22 cellular contexts compared by ENCODE assay signal in the genomic region with DNA sequence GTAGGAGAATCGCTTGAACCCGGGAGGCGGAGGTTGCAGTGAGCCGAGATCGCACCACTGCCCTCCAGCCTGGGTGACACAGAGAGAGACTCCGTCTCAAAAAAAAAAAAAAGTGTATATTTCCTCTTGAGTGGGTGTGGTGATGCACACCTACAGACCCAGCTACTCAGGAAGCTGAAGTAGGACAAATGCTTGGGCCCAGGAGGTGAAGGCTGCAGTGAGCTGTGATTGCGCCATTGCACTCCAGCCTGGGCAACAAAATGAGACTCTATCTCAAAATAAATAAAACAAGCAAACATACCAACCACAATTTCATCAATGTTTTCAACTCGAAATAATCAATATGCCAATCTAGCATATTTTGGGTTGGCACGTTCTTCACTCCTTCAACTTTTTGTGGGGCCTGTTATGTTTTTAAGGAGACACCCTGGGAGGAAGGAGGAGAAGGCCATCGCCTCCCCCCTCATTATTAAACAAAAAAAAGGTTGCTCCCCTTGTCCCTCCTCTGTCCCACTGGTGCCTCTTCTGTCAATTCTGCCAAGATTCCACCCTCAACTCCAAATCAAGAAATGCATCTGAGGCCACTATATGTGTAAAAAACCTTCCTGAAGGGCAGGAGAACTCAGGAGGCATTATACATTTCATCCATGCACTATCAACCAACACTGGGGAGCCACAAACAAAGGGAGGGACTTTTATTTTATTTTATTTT. TPM values are rescaled to one million over a fixed set of nuclear protein-coding genes. Genes with fewer than 3 reads are reported as not detected.
A peak's percentile ranks its signal among the peaks of the same experiment; 100 is the strongest.
DNase-seq lines count a peak whose midpoint lies in the region; ATAC-seq, FAIRE-seq and TF ChIP-seq lines count a peak whose summit lies in the region.
"Had no signal": no experiment of that assay in that cellular context is flagged by ENCODE, and none has a peak within 500 bp of the region (broad histone marks: within the 10 kb centered on the region; RNA-seq: fewer than 3 reads in every experiment).

No MANE protein-coding gene starts in this region.

- no peak for DNase-seq in activated naive CD8-positive, alpha-beta T cell treated with anti-CD3 and anti-CD28 coated beads, Interleukin-2, amount 50 U/mL, for 24 hours
- peak; percentile 1 for DNase-seq in T-helper 22 cell (ENCODE audit: low read depth)
- DNase-seq in HepG2 (ENCODE audit: low spot score): no peak
- no peak for DNase-seq in suprapubic skin (ENCODE audit: low spot score in 2 of 2)
- DNase-seq in DMS79 treated with DMSO at 0.1 percent for 48 hours (lab: John Stamatoyannopoulos, UW): no peak
- DNase-seq: amygdala, caudate nucleus, dorsolateral prefrontal cortex, GOT3, hippocampal formation, KG1, NCI-H1694 treated with DMSO at 0.1 percent for 48 hours, SHP77 had no signal

- no TSS peak for BruUV-seq in HepG2 (replicated peaks; lab: Mats Ljungman, UMichigan)

- peak overlapping the region; percentile 58 for H3K27ac Mint-ChIP-seq in activated naive CD8-positive, alpha-beta T cell
- no peak overlapping the region for H3K27ac Mint-ChIP-seq in activated naive CD8-positive, alpha-beta T cell treated with anti-CD3 and anti-CD28 coated beads, Interleukin-2, amount 50 U/mL, for 24 hours

- FAIRE-seq in HepG2 (lab: Jason Lieb, UNC): no peak
- FAIRE-seq: GM12892, islet of Langerhans had no signal

- H3K9me3 ChIP-seq in HepG2 (ENCODE audit: low read length): no peaks in the 10 kb centered on the region
- H3K9me3 ChIP-seq in thymus (ENCODE audit: control insufficient read depth): no peaks in the 10 kb centered on the region
- H3K9me3 ChIP-seq in suprapubic skin: no peaks in the 10 kb centered on the region

- WGBS in HepG2 (ENCODE audit: low lambda C conversion rate): 67% methylated on average over 10 of the region's 10 CpGs
- WGBS in thymus: 90% methylated on average over 10 of the region's 10 CpGs
- 93% methylated on average over 10 of the region's 10 CpGs for WGBS in suprapubic skin

- TF ChIP-seq CTCF in HepG2 (CRISPR knock-in tag; IDR thresholded peaks at IDR 0.05): no peak
- no peak for TF ChIP-seq CTCF in suprapubic skin (IDR thresholded peaks at IDR 0.05)

- no peak for TF ChIP-seq RAD21 in HepG2 (CRISPR knock-in tag; IDR thresholded peaks at IDR 0.05)

- H2AFZ ChIP-seq in HepG2 (ENCODE audit: low read length): no peak overlapping the region

- H3K27me3 Mint-ChIP-seq in activated naive CD8-positive, alpha-beta T cell: no peaks in the 10 kb centered on the region
- H3K27me3 Mint-ChIP-seq in activated naive CD8-positive, alpha-beta T cell treated with anti-CD3 and anti-CD28 coated beads, Interleukin-2, amount 50 U/mL, for 24 hours: no peaks in the 10 kb centered on the region

- ATAC-seq in activated naive CD8-positive, alpha-beta T cell treated with anti-CD3 and anti-CD28 coated beads, Interleukin-2, amount 50 U/mL, for 24 hours: no peak
- ATAC-seq in HepG2 (no peak), HG03439 (IDR thresholded peaks at IDR 0.05; ENCODE audit: unreplicated experiment) (no peak)
- ATAC-seq: sciatic nerve had no signal

- peak overlapping the region; percentile 20 for H3K4me3 Mint-ChIP-seq in activated naive CD8-positive, alpha-beta T cell
- no peak overlapping the region for H3K4me3 Mint-ChIP-seq in activated naive CD8-positive, alpha-beta T cell treated with anti-CD3 and anti-CD28 coated beads, Interleukin-2, amount 50 U/mL, for 24 hours
- H3K4me3 Mint-ChIP-seq: CD14-positive monocyte had no signal

- H3K36me3 ChIP-seq in HepG2 (replicated peaks in 1 of 2; ENCODE audit: control insufficient read depth in 1 of 2, insufficient read depth in 2 of 2, low read length in 2 of 2): no peaks in the 10 kb centered on the region
- no peaks in the 10 kb centered on the region for H3K36me3 ChIP-seq in thymus (ENCODE audit: control insufficient read depth, insufficient read depth)
- H3K36me3 ChIP-seq in suprapubic skin: no peaks in the 10 kb centered on the region

- no peak overlapping the region for H3K4me3 ChIP-seq in HepG2 (replicated peaks in 1 of 3; ENCODE audit: insufficient read depth in 1 of 3, low read depth in 2 of 3, low read length in 3 of 3)
- H3K4me3 ChIP-seq in thymus (ENCODE audit: low read length): no peak overlapping the region
- no peak overlapping the region for H3K4me3 ChIP-seq in suprapubic skin
- H3K4me3 ChIP-seq: dorsolateral prefrontal cortex, lung had no signal

- no peak overlapping the region for H3K9ac ChIP-seq in HepG2 (ENCODE audit: insufficient read depth, low read depth, low read length)

- H4K20me1 ChIP-seq in HepG2 (ENCODE audit: insufficient read depth, low read length): no peaks in the 10 kb centered on the region

- POLR2A ChIA-PET in HepG2 (lab: Yijun Ruan, JAX): interaction anchor here (0.8 kb wide), 1 partner anchor 48 kb away, joined by 3 read pairs; no protein-coding TSS in a partner anchor

- peaks cover 49% of the 10 kb centered on the region for H3K4me1 Mint-ChIP-seq in activated naive CD8-positive, alpha-beta T cell (ENCODE audit: low read depth)
- peaks cover 36% of the 10 kb centered on the region for H3K4me1 Mint-ChIP-seq in activated naive CD8-positive, alpha-beta T cell treated with anti-CD3 and anti-CD28 coated beads, Interleukin-2, amount 50 U/mL, for 24 hours

- no peaks in the 10 kb centered on the region for H3K9me3 Mint-ChIP-seq in activated naive CD8-positive, alpha-beta T cell (ENCODE audit: low read depth)
- H3K9me3 Mint-ChIP-seq in activated naive CD8-positive, alpha-beta T cell treated with anti-CD3 and anti-CD28 coated beads, Interleukin-2, amount 50 U/mL, for 24 hours: no peaks in the 10 kb centered on the region

- in situ Hi-C loops in HepG2 (cut with HindIII; ENCODE audit: extremely low pct_ligation_motif_present, low pct_unique_long_range_greater_than_20kb): no loop called here

- CTCF ChIA-PET in HepG2 (lab: Yijun Ruan, JAX; ENCODE audit: low intra/inter-chr PET ratio, low total read pairs): no interaction called here

- TF ChIP-seq POLR2A in HepG2 (IDR thresholded peaks at IDR 0.05; ENCODE audit: insufficient read depth in 1 of 2, low read depth in 2 of 2, low read length in 2 of 2): no peak
- no peak for TF ChIP-seq POLR2A in suprapubic skin (IDR thresholded peaks at IDR 0.05)

- H3K4me2 ChIP-seq in HepG2 (ENCODE audit: low read depth, low read length): no peak overlapping the region

- H3K79me2 ChIP-seq in HepG2 (ENCODE audit: insufficient read depth, low read length): no peaks in the 10 kb centered on the region

- TF ChIP-seq EP300 in HepG2 (IDR thresholded peaks at IDR 0.05; ENCODE audit: low read depth in 2 of 2, low read length in 2 of 2) (peak in 1 of 2 experiments; percentile 24; a peak in 1 of 4 replicates), HepG2 (CRISPR knock-in tag; IDR thresholded peaks at IDR 0.05; ENCODE audit: borderline replicate concordance) (no peak), suprapubic skin (IDR thresholded peaks at IDR 0.05) (no peak)

- peaks cover 4% of the 10 kb centered on the region for H3K36me3 Mint-ChIP-seq in activated naive CD8-positive, alpha-beta T cell
- H3K36me3 Mint-ChIP-seq in activated naive CD8-positive, alpha-beta T cell treated with anti-CD3 and anti-CD28 coated beads, Interleukin-2, amount 50 U/mL, for 24 hours (ENCODE audit: low read depth): no peaks in the 10 kb centered on the region
- H3K36me3 Mint-ChIP-seq: CD14-positive monocyte had no signal

- intact Hi-C loops in HepG2 (cut with micrococcal nuclease; ENCODE audit: unreplicated experiment): no loop called here

- H3K27ac ChIP-seq in HepG2 (ENCODE audit: extremely low read length, insufficient read depth, low read length) (no peak overlapping the region), thymus (ENCODE audit: low read depth) (peak overlapping the region; percentile 25), suprapubic skin (no peak overlapping the region)
- H3K27ac ChIP-seq: dorsolateral prefrontal cortex, epithelial cell of prostate had no signal

- peaks cover 88% of the 10 kb centered on the region for H3K4me1 ChIP-seq in HepG2 (ENCODE audit: insufficient read depth, low read length)
- H3K4me1 ChIP-seq in thymus (ENCODE audit: control insufficient read depth, insufficient read depth, low read length): peaks cover 10% of the 10 kb centered on the region
- H3K4me1 ChIP-seq in suprapubic skin: peaks cover 3% of the 10 kb centered on the region

- H3K27me3 ChIP-seq in HepG2 (ENCODE audit: control insufficient read depth in 1 of 2, insufficient read depth in 2 of 2, low read length in 2 of 2): no peaks in the 10 kb centered on the region
- no peaks in the 10 kb centered on the region for H3K27me3 ChIP-seq in thymus (ENCODE audit: control insufficient read depth, insufficient read depth)
- no peaks in the 10 kb centered on the region for H3K27me3 ChIP-seq in suprapubic skin
- H3K27me3 ChIP-seq: dorsolateral prefrontal cortex had no signal

RNA-seq across cellular contexts. Expression of gene ATF7IP2, which starts 52.4 kb away (rescaled TPM):
- total RNA-seq in HepG2 (2016; rRNA removed; fragmentation: Illumina TruSeq; extraction: Trizol) (98.1 and 117 TPM in 2 replicates), suprapubic skin (10 to 100 TPM in 2 of 4 donors, 1 to 10 TPM in 2; 2.8 to 22.6 (median 10.1) TPM)
- total RNA-seq in HepG2 (2016; cell fraction: cytosol; rRNA removed; fragmentation: Illumina TruSeq; extraction: Trizol; ENCODE audit: low read depth): 101 and 109 TPM in 2 replicates
- 106 and 115 TPM in 2 replicates for total RNA-seq in HepG2 (2016; cell fraction: insoluble cytoplasmic fraction; rRNA removed; fragmentation: Illumina TruSeq; extraction: Trizol)
- 107 and 129 TPM in 2 replicates for total RNA-seq in HepG2 (2016; cell fraction: membrane; rRNA removed; fragmentation: Illumina TruSeq; extraction: Trizol)
- total RNA-seq in HepG2 (2016; cell fraction: nucleus; rRNA removed; fragmentation: Illumina TruSeq; extraction: Trizol): 161 and 171 TPM in 2 replicates
- polyA plus RNA-seq in HepG2 (2011; rRNA removed) (128 and 217 TPM in 2 replicates), thymus (73.8 TPM)
- 62.4 and 72.6 TPM in 2 replicates for polyA plus RNA-seq in HepG2 (2011; cell fraction: cytosol; rRNA removed)
- polyA plus RNA-seq in HepG2 (2011; cell fraction: nucleus; rRNA removed): 208 and 219 TPM in 2 replicates
- 35.1 and 53.6 TPM in 2 replicates for polyA plus RNA-seq in HepG2 (2012)
- polyA plus RNA-seq in HepG2 (2016; cell fraction: cytosol; fragmentation: Illumina TruSeq; extraction: Trizol; ENCODE audit: low read depth): 30.6 and 34.0 TPM in 2 replicates
- 100 and 111 TPM in 2 replicates for polyA plus RNA-seq in HepG2 (2016; cell fraction: insoluble cytoplasmic fraction; fragmentation: Illumina TruSeq; extraction: Trizol; ENCODE audit: low read depth)
- polyA plus RNA-seq in HepG2 (2016; cell fraction: membrane; fragmentation: Illumina TruSeq; extraction: Trizol; ENCODE audit: low read depth): 46.8 and 54.0 TPM in 2 replicates
- 251 and 257 TPM in 2 replicates for polyA plus RNA-seq in HepG2 (2016; cell fraction: nucleus; fragmentation: Illumina TruSeq; extraction: Trizol; ENCODE audit: insufficient read depth, low read depth)
- 0.33 and 64.9 TPM in 2 replicates for polyA minus RNA-seq in HepG2 (2011; rRNA and poly(A)+ RNA removed; ENCODE audit: low replicate concordance)
- 15.6 and 16.1 TPM in 2 replicates for polyA minus RNA-seq in HepG2 (2011; cell fraction: cytosol; rRNA and poly(A)+ RNA removed)
- polyA minus RNA-seq in HepG2 (2011; cell fraction: nucleus; rRNA and poly(A)+ RNA removed): 264 and 280 TPM in 2 replicates

Comparison
In these comparisons a context has a peak if more than half of its experiments do, and no peak if none do; other contexts are left out.
1. RNA of gene ATF7IP2, which starts 52.4 kb away (total RNA-seq): 98.1 to 171 TPM in HepG2; 2.8 to 22.6 TPM in suprapubic skin; every median in the first group is over 4 times any median in the second.